7 cellular contexts compared by ENCODE assay signal in the genomic region with DNA sequence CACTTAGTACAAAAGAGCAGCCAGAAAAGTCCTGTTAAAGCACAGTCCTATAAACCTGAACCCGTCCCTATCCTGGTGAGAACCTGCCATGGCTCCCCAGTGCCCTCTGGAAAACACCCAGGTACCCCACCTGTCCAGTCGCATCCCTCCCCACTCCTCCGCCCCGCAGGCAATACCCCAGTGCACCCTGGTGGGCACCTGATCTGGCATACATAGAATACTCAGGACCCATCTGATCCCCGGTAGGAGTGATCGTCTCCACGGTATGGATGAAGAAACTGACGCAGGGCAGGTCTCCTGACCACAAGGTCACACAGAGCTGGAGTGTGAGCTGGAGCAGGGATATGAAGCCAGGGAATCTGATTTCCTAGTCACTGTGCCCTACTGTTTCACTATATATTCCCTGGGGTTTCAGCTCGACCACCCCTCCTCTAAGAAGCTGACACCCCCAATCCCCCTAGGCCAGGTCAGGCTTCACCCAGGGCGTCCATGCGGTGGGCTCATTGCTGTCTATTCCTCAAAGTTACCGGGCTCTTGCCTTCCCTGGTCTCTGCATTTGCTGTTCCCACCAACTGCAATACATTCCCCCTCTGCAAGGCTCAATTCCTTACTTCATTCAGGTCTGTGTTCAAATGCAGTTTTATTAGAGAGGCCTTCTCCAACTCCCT. TPM values are rescaled to one million over a fixed set of nuclear protein-coding genes. Genes with fewer than 3 reads are reported as not detected.
DNase-seq lines count a peak whose midpoint lies in the region; ATAC-seq and TF ChIP-seq lines count a peak whose summit lies in the region.
"Had no signal": no experiment of that assay in that cellular context is flagged by ENCODE, and none has a peak within 500 bp of the region (broad histone marks: within the 10 kb centered on the region; RNA-seq: fewer than 3 reads in every experiment).

No MANE protein-coding gene starts in this region.

- no peak for TF ChIP-seq CTCF in cardiac muscle cell (IDR thresholded peaks at IDR 0.05; ENCODE audit: low read depth, low read length)

- intact Hi-C loops in Right ventricle myocardium inferior (cut with DNase I) = loop anchor here (1.0 to 2.0 kb wide), 3 partner anchors 12 to 50 kb away; partner anchors contain the start of genes FBXO46 and QPCTL
- intact Hi-C loops in aorta (cut with DNase I) = loop anchor here in 1 of 2 donors (5.0 to 10.0 kb wide), 2 partner anchors 49 to 1327 kb away; partner anchors contain the start of genes SIX5 and TMEM160

- H3K4me3 ChIP-seq in cardiac muscle cell (peak overlapping the region; percentile 34), iPS-15b (ENCODE audit: low read depth, low read length) (peak overlapping the region; percentile 80), aorta (ENCODE audit: low read length in 2 of 2) (peak overlapping the region; percentile 14 to 47)

- peaks cover 9% of the 10 kb centered on the region for H3K36me3 ChIP-seq in cardiac muscle cell
- H3K36me3 ChIP-seq in iPS-15b (ENCODE audit: control insufficient read depth, insufficient read depth, low read length) = peaks cover 4% of the 10 kb centered on the region
- no peaks in the 10 kb centered on the region for H3K36me3 ChIP-seq in aorta (ENCODE audit: control insufficient read depth in 1 of 2, insufficient read depth in 2 of 2, low read length in 1 of 2)

- peak overlapping the region; percentile 98 for H3K27ac ChIP-seq in cardiac muscle cell
- peak overlapping the region in 1 of 2 donors; percentile 77 for H3K27ac ChIP-seq in aorta (ENCODE audit: low read depth in 1 of 2, low read length in 2 of 2)

- H3K27me3 ChIP-seq in cardiac muscle cell = no peaks in the 10 kb centered on the region
- no peaks in the 10 kb centered on the region for H3K27me3 ChIP-seq in iPS-15b (ENCODE audit: control insufficient read depth, insufficient read depth, low read length)
- H3K27me3 ChIP-seq in aorta (ENCODE audit: control insufficient read depth in 1 of 2, insufficient read depth in 2 of 2, low read length in 1 of 2) = no peaks in the 10 kb centered on the region

- peaks cover 11% of the 10 kb centered on the region for H3K4me1 ChIP-seq in cardiac muscle cell (ENCODE audit: low read depth)
- peaks cover 11% of the 10 kb centered on the region for H3K4me1 ChIP-seq in iPS-15b (ENCODE audit: control insufficient read depth, insufficient read depth, low read length)
- no peaks in the 10 kb centered on the region for H3K4me1 ChIP-seq in aorta (ENCODE audit: control insufficient read depth in 1 of 2, insufficient read depth in 2 of 2, low read length in 2 of 2)

- ATAC-seq in Right ventricle myocardium inferior (no peak), aorta (ENCODE audit: low FRiP score) (no peak), GM18867 (IDR thresholded peaks at IDR 0.05; ENCODE audit: unreplicated experiment) (no peak)

- DNase-seq in cardiac muscle cell (ENCODE audit: low read depth in 1 of 2, low spot score in 1 of 2) (peak in 1 of 2 donors; percentile 28), Right ventricle myocardium inferior (ENCODE audit: missing footprints) (no peak), aorta (peak in 1 of 2 donors; percentile 58), NCI-H1105 treated with DMSO at 0.1 percent for 48 hours (lab: John Stamatoyannopoulos, UW) (no peak)

- 51 to 52% methylated on average over 12 of the region's 12 CpGs for WGBS in aorta, 2 donors

- H3K9ac ChIP-seq in iPS-15b (ENCODE audit: low read depth, low read length) = peak overlapping the region; percentile 82

- H3K9me3 ChIP-seq in cardiac muscle cell (ENCODE audit: low read depth) = no peaks in the 10 kb centered on the region
- no peaks in the 10 kb centered on the region for H3K9me3 ChIP-seq in iPS-15b (ENCODE audit: control insufficient read depth, insufficient read depth, low read length)
- no peaks in the 10 kb centered on the region for H3K9me3 ChIP-seq in aorta (ENCODE audit: control insufficient read depth, low read length)

RNA-seq across cellular contexts. Expression of gene FBXO46, which starts 12.6 kb away (rescaled TPM):
- total RNA-seq in cardiac muscle cell (34.8 and 48.2 TPM in 2 replicates), Right ventricle myocardium inferior (13.1 TPM), aorta (10 to 100 TPM; 12.7 to 15.5 TPM)
- polyA plus RNA-seq in cardiac muscle cell (39.3 and 42.5 TPM in 2 replicates), aorta (1 to 10 TPM; 1.9 to 5.1 TPM)

RNA-seq across cellular contexts. Expression of gene MEIOSIN, which starts 15.1 kb away (rescaled TPM):
- 0.11 and 0.33 TPM in 2 replicates for total RNA-seq in cardiac muscle cell
- polyA plus RNA-seq in cardiac muscle cell = 0.07 and 0.18 TPM in 2 replicates
- not detected for total RNA-seq in Right ventricle myocardium inferior
- not detected for total RNA-seq in aorta
- polyA plus RNA-seq in aorta = not detected
- total RNA-seq: glomerular endothelial cell had no signal

RNA-seq across cellular contexts. Expression of gene QPCTL, which starts 25.7 kb away (rescaled TPM):
- total RNA-seq in cardiac muscle cell = 22.2 and 31.1 TPM in 2 replicates
- polyA plus RNA-seq in cardiac muscle cell = 12.3 and 14.6 TPM in 2 replicates
- 1.5 TPM for total RNA-seq in Right ventricle myocardium inferior
- 1 to 10 TPM; 5.3 to 5.4 TPM for total RNA-seq in aorta
- polyA plus RNA-seq in aorta = 10 to 100 TPM in 1 of 2 donors, 1 to 10 TPM in 1; 1.9 to 11.1 TPM

RNA-seq across cellular contexts. Expression of gene SNRPD2, which starts 26.4 kb away (rescaled TPM):
- total RNA-seq in cardiac muscle cell (258 and 298 TPM in 2 replicates), Right ventricle myocardium inferior (252 TPM), aorta (100 to 1,000 TPM; 203 to 206 TPM)
- polyA plus RNA-seq in cardiac muscle cell (696 and 731 TPM in 2 replicates), aorta (100 to 1,000 TPM; 319 to 345 TPM)

RNA-seq across cellular contexts. Expression of gene GIPR, which starts 50.1 kb away (rescaled TPM):
- 10.8 and 23.6 TPM in 2 replicates for total RNA-seq in cardiac muscle cell
- polyA plus RNA-seq in cardiac muscle cell = 12.8 and 14.9 TPM in 2 replicates
- 5.0 TPM for total RNA-seq in Right ventricle myocardium inferior
- 1 to 10 TPM in 1 of 2 donors, under 1 TPM in 1; 0.45 to 2.4 TPM for total RNA-seq in aorta
- not detected for polyA plus RNA-seq in aorta
